Comparison of ENCODE assay signal across 1 cellular context in genomic region chr7:151051108-151051507, GRCh38.
TF ChIP-seq lines count a peak whose summit lies in the region.

No MANE protein-coding gene starts in this region.

TF ChIP-seq in HepG2, 621 proteins besides CTCF, POLR2A, EP300 and RAD21 (continued from another document):
- TF ChIP-seq ARID4A (CRISPR knock-in tag; IDR thresholded peaks at IDR 0.05; ENCODE audit: borderline replicate concordance), result 0 out of 2 replicates have a peak, but pooled peaks have one; percentile 24
- TF ChIP-seq TRAFD1 (CRISPR knock-in tag; IDR thresholded peaks at IDR 0.05; ENCODE audit: borderline replicate concordance), result no peak
